Comparison of ENCODE assay signal across 1 cellular context in genomic region chr4:52721968-52722814, GRCh38.
TF ChIP-seq lines count a peak whose summit lies in the region.

No MANE protein-coding gene starts in this region.

TF ChIP-seq in GM12878, 131 proteins besides CTCF, POLR2A, EP300 and RAD21 (continued from another document and continues in another):
- TF ChIP-seq HCFC1 (IDR thresholded peaks at IDR 0.05; ENCODE audit: low read length) (no peak; the same call in 1 of the 2 replicates), CHD2 (IDR thresholded peaks at IDR 0.05; ENCODE audit: borderline replicate concordance, low read depth, low read length) (peak; percentile 98), POU2F2 (IDR thresholded peaks at IDR 0.05; ENCODE audit: borderline replicate concordance, low read depth, low read length) (peak; percentile 69; the same call in 2 of the 3 replicates), ZBED1 (IDR thresholded peaks at IDR 0.05; ENCODE audit: borderline replicate concordance) (peak; percentile 46; the same call in 1 of the 2 replicates), POLR2AphosphoS2 (IDR thresholded peaks at IDR 0.05; ENCODE audit: low read depth, low read length) (peak; percentile 81; the same call in 1 of the 2 replicates), TCF3 (IDR thresholded peaks at IDR 0.05; ENCODE audit: borderline replicate concordance, insufficient read depth, low read depth, low read length) (peak; percentile 44; the same call in 1 of the 2 replicates), NFYA (IDR thresholded peaks at IDR 0.05; ENCODE audit: borderline replicate concordance, low read depth, low read length) (peak; percentile 57; the same call in 1 of the 2 replicates), CREB1 (IDR thresholded peaks at IDR 0.05; ENCODE audit: low read depth) (peak; percentile 53; the same call in 1 of the 2 replicates), ZNF687 (IDR thresholded peaks at IDR 0.05) (peak; percentile 28), E2F8 (IDR thresholded peaks at IDR 0.05; ENCODE audit: low read depth, partially characterized antibody) (peak; percentile 17), NFIC (IDR thresholded peaks at IDR 0.05; ENCODE audit: low read depth, low read length) (no peak), CEBPZ (IDR thresholded peaks at IDR 0.05; ENCODE audit: low read depth, low read length) (peak; percentile 66), RFX5 (IDR thresholded peaks at IDR 0.05; ENCODE audit: low read depth, low read length) (peak; percentile 73), IKZF1 (conservative IDR thresholded peaks at IDR 0.05) (peak; percentile 77), ATF2 (IDR thresholded peaks at IDR 0.05; ENCODE audit: low read length) (0 out of 2 replicates have a peak, but pooled peaks have one; percentile 18), MLLT1 (IDR thresholded peaks at IDR 0.05) (no peak; the same call in 1 of the 2 replicates), MTA2 (IDR thresholded peaks at IDR 0.05; ENCODE audit: low read depth) (0 out of 2 replicates have a peak, but pooled peaks have one; percentile 41), BCL11A (IDR thresholded peaks at IDR 0.05; ENCODE audit: low read depth, low read length) (peak; percentile 53), TBL1XR1 (IDR thresholded peaks at IDR 0.05; ENCODE audit: low read depth, low read length) (peak; percentile 32; the same call in 1 of the 2 replicates), IRF3 (IDR thresholded peaks at IDR 0.05) (0 out of 2 replicates have a peak, but pooled peaks have one; percentile 72), MAX (IDR thresholded peaks at IDR 0.05; ENCODE audit: low read depth, low read length) (peak; percentile 37; the same call in 1 of the 2 replicates), NBN (IDR thresholded peaks at IDR 0.05) (0 out of 2 replicates have a peak, but pooled peaks have one; percentile 56), ZNF622 (IDR thresholded peaks at IDR 0.05) (no peak), RCOR1 (conservative IDR thresholded peaks at IDR 0.05; ENCODE audit: low read depth, low read length) (0 out of 2 replicates have a peak, but pooled peaks have one; percentile 57), HDAC2 (IDR thresholded peaks at IDR 0.05) (no peak), GABPA (IDR thresholded peaks at IDR 0.05; ENCODE audit: low read depth) (no peak), RB1 (IDR thresholded peaks at IDR 0.05; ENCODE audit: borderline replicate concordance) (peak; percentile 35; the same call in 1 of the 2 replicates), PBX3 (IDR thresholded peaks at IDR 0.05; ENCODE audit: insufficient replicate concordance, low read depth, low read length) (peak; percentile 96), MXI1 (IDR thresholded peaks at IDR 0.05; ENCODE audit: low read depth, low read length) (peak; percentile 48), DPF2 (IDR thresholded peaks at IDR 0.05) (peak; percentile 88), MEF2B (IDR thresholded peaks at IDR 0.05; ENCODE audit: partially characterized antibody, poor library complexity, severe bottlenecking) (peak; percentile 95), BCLAF1 (IDR thresholded peaks at IDR 0.05) (no peak), SMAD1 (IDR thresholded peaks at IDR 0.05; ENCODE audit: low read depth, partially characterized antibody) (no peak), TAF1 (IDR thresholded peaks at IDR 0.05; ENCODE audit: borderline replicate concordance, low read depth, low read length) (peak; percentile 86; the same call in 1 of the 2 replicates), ETV6 (conservative IDR thresholded peaks at IDR 0.05 in 1 of 2, IDR thresholded peaks at IDR 0.05 in 1 of 2; ENCODE audit: borderline replicate concordance in 1 of 2, low read depth in 1 of 2) (no peak), IKZF2 (IDR thresholded peaks at IDR 0.05) (peak; percentile 72 to 81)
